Comparison of ENCODE assay signal across 8 cellular contexts in genomic region chr3:152269423-152270144, GRCh38. TPM values are rescaled to one million over a fixed set of nuclear protein-coding genes. Genes with fewer than 3 reads are reported as not detected.
DNase-seq lines count a peak whose midpoint lies in the region; ATAC-seq and TF ChIP-seq lines count a peak whose summit lies in the region.

No MANE protein-coding gene starts in this region.

- TF ChIP-seq CTCF in suprapubic skin (IDR thresholded peaks at IDR 0.05) = no peak

- H3K9me3 ChIP-seq in ectodermal cell (ENCODE audit: control insufficient read depth, low read length) = no peaks in the 10 kb centered on the region
- no peaks in the 10 kb centered on the region for H3K9me3 ChIP-seq in suprapubic skin

- H3K4me1 ChIP-seq in ectodermal cell (ENCODE audit: control insufficient read depth, insufficient read depth, low read length) (no peaks in the 10 kb centered on the region), suprapubic skin (peaks cover 69% of the 10 kb centered on the region)

- WGBS in ectodermal cell, 2 experiments = 0 to 1% methylated on average over 24 to 25 of the region's 26 CpGs
- WGBS in suprapubic skin = 0% methylated on average over 24 of the region's 26 CpGs

- ATAC-seq in HG02678 (IDR thresholded peaks at IDR 0.05; ENCODE audit: unreplicated experiment) = peak; percentile 14

- peak; percentile 37 for TF ChIP-seq EP300 in suprapubic skin (IDR thresholded peaks at IDR 0.05)

- peak; percentile 77 for DNase-seq in SIG-M5 treated with dmso at 0.1 percent for 504 hours (lab: John Stamatoyannopoulos, UW; ENCODE audit: unreplicated experiment)
- DNase-seq in SIG-M5 (lab: John Stamatoyannopoulos, UW) = no peak
- DNase-seq in NCI-H1436 treated with DMSO at 0.1 percent for 48 hours (lab: John Stamatoyannopoulos, UW) = peak; percentile 44
- DNase-seq in T1000 (lab: John Stamatoyannopoulos, UW) = peak; percentile 40
- DNase-seq in lung microvascular endothelial cell (ENCODE audit: low read depth in 2 of 2) = peak; percentile 82 to 86
- DNase-seq in suprapubic skin (ENCODE audit: low spot score in 2 of 2) = peak; percentile 79 to 81

- H3K27ac ChIP-seq in ectodermal cell (ENCODE audit: insufficient read depth, low read depth, low read length, poor library complexity, severe bottlenecking) (peak overlapping the region; percentile 84), suprapubic skin (peak overlapping the region; percentile 100)

- H3K27me3 ChIP-seq in ectodermal cell (ENCODE audit: control insufficient read depth, insufficient read depth, low read length, poor library complexity, severe bottlenecking) = peaks cover 27% of the 10 kb centered on the region
- H3K27me3 ChIP-seq in suprapubic skin = no peaks in the 10 kb centered on the region

- H3K36me3 ChIP-seq in ectodermal cell (ENCODE audit: control insufficient read depth, insufficient read depth, low read length) (no peaks in the 10 kb centered on the region), suprapubic skin (no peaks in the 10 kb centered on the region)

- TF ChIP-seq POLR2A in suprapubic skin (IDR thresholded peaks at IDR 0.05) = peak; percentile 14 to 20

- peak overlapping the region; percentile 76 for H3K4me3 ChIP-seq in ectodermal cell (ENCODE audit: insufficient read depth, low read depth, low read length)
- peak overlapping the region; percentile 98 for H3K4me3 ChIP-seq in suprapubic skin

RNA-seq across cellular contexts. Expression of gene MBNL1, which starts 0.9 kb away (rescaled TPM):
- 8.4 TPM for polyA plus RNA-seq in ectodermal cell (2013, experiment 1 of 4)
- polyA plus RNA-seq in ectodermal cell (2013, experiment 2 of 4) = 7.2 TPM
- polyA plus RNA-seq in ectodermal cell (2013, experiment 3 of 4) = 6.7 TPM
- polyA plus RNA-seq in ectodermal cell (2013, experiment 4 of 4) = 7.7 TPM
- 206 and 247 TPM in 2 replicates for total RNA-seq in lung microvascular endothelial cell
- 100 to 1,000 TPM; 258 to 478 (median 320) TPM for total RNA-seq in suprapubic skin
